ENCODE assay signal across 28 cellular contexts in the genomic region with DNA sequence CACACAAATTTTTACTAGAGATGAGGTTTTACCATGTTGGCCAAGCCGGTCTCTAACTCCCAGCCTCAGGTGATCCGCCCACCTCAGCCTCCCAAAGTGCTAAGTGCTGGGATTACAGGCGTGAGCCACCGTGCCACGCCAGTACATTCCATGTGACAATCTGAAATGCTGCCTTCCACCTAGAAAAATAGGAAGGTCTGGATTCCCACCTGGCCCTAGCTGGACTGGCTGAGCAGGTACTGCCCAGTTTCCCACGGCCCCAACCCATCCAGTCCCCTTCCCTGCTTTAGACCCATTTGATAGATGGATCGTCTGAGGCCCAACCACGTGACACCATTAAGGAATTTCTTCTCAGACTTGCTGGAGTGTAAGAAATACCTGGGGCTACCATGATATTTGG.
"Had no signal": no experiment of that assay in that cellular context is flagged by ENCODE, and none has a peak within 500 bp of the region (broad histone marks: within the 10 kb centered on the region; RNA-seq: fewer than 3 reads in every experiment).

No MANE protein-coding gene starts in this region.

- H3K36me3 ChIP-seq: adrenal gland, breast epithelium had no signal

- H3K4me1 ChIP-seq: body of pancreas, breast epithelium, SJCRH30 had no signal

- H3K27ac ChIP-seq: adrenal gland, body of pancreas, breast epithelium, SJCRH30, SK-N-MC had no signal

- H3K27me3 ChIP-seq: adrenal gland, body of pancreas, breast epithelium, SJCRH30 had no signal

- H3K9me3 ChIP-seq: adrenal gland, body of pancreas, breast epithelium, SJCRH30 had no signal

- H3K9me3 Mint-ChIP-seq: activated CD4-positive, alpha-beta memory T cell treated with anti-CD3 and anti-CD28 coated beads for 36 hours; activated naive CD4-positive, alpha-beta T cell treated with anti-CD3 and anti-CD28 coated beads for 36 hours; activated naive CD4-positive, alpha-beta T cell treated with anti-CD3 and anti-CD28 coated beads, Interleukin-2, amount 50 U/mL, for 72 hours; activated T-cell treated with anti-CD3 and anti-CD28 coated beads, Interleukin-2, amount 50 U/mL, for 4 hours; activated T-helper 1 cell treated with anti-CD3 and anti-CD28 coated beads, Interleukin-12 subunit alpha, Interleukin-12 subunit beta, Interleukin-2, Interleukin-4 antibody, amounts not matched to agents 30 ng/mL and 10 ng/mL and 1 ng/mL, durations not matched to agents 14 hours and 24 hours and 36 hours had no signal

- H3K27me3 Mint-ChIP-seq: activated CD4-positive, alpha-beta memory T cell treated with anti-CD3 and anti-CD28 coated beads for 36 hours had no signal

- ATAC-seq: activated CD4-positive, CD25-positive, alpha-beta regulatory T cell treated with anti-CD3 and anti-CD28 coated beads, Interleukin-2, amount 50 U/mL, for 24 hours; activated naive CD4-positive, alpha-beta T cell treated with anti-CD3 and anti-CD28 coated beads, Interleukin-2, amount 50 U/mL, for 72 hours; activated T-cell treated with anti-CD3 and anti-CD28 coated beads, Interleukin-2, amount 50 U/mL, for 4 hours; body of pancreas had no signal

- H3K4me3 Mint-ChIP-seq: activated CD4-positive, alpha-beta memory T cell treated with anti-CD3 and anti-CD28 coated beads for 36 hours; activated naive CD4-positive, alpha-beta T cell treated with anti-CD3 and anti-CD28 coated beads for 36 hours; activated T-cell treated with anti-CD3 and anti-CD28 coated beads, Interleukin-2, amount 50 U/mL, for 4 hours; activated T-helper 1 cell treated with anti-CD3 and anti-CD28 coated beads, Interleukin-12 subunit alpha, Interleukin-12 subunit beta, Interleukin-2, Interleukin-4 antibody, amounts not matched to agents 30 ng/mL and 10 ng/mL and 1 ng/mL, durations not matched to agents 14 hours and 24 hours and 36 hours had no signal

- DNase-seq: activated CD4-positive, alpha-beta memory T cell treated with anti-CD3 and anti-CD28 coated beads for 36 hours; activated CD4-positive, alpha-beta T cell treated with anti-CD3 and anti-CD28 coated beads for 4 hours; activated CD4-positive, alpha-beta T cell treated with anti-CD3 and anti-CD28 coated beads, Interleukin-2, amount 50 U/mL, for 1 hour; activated CD8-positive, alpha-beta memory T cell treated with anti-CD3 and anti-CD28 coated beads, Interleukin-2, amount 50 U/mL, for 4 hours; activated gamma-delta T cell treated with Interleukin-2 at 50 U/mL for 16 hours; activated naive CD4-positive, alpha-beta T cell treated with anti-CD3 and anti-CD28 coated beads for 36 hours; activated T-cell treated with anti-CD3 and anti-CD28 coated beads for 4 hours; activated T-cell treated with anti-CD3 and anti-CD28 coated beads, Interleukin-2, amount 50 U/mL, for 4 hours; adrenal gland; body of pancreas; NCI-H1105; NCI-H1436; NCI-H1694; NCI-H2029; NCI-H2107; NCI-H2171; NCI-H510A; NCI-H748 treated with DMSO at 0.1 percent for 48 hours; NK-92 treated with Interleukin-12 subunit alpha and Interleukin-12 subunit beta, amount 100 ng/mL, for 24 hours; OCI-M1; SHP77; SJCRH30; T1000 had no signal

- H3K27ac Mint-ChIP-seq: activated CD4-positive, alpha-beta memory T cell treated with anti-CD3 and anti-CD28 coated beads for 36 hours; activated naive CD4-positive, alpha-beta T cell treated with anti-CD3 and anti-CD28 coated beads for 36 hours; activated naive CD4-positive, alpha-beta T cell treated with anti-CD3 and anti-CD28 coated beads, Interleukin-2, amount 50 U/mL, for 72 hours; activated T-helper 1 cell treated with anti-CD3 and anti-CD28 coated beads, Interleukin-12 subunit alpha, Interleukin-12 subunit beta, Interleukin-2, Interleukin-4 antibody, amounts not matched to agents 30 ng/mL and 10 ng/mL and 1 ng/mL, durations not matched to agents 14 hours and 24 hours and 36 hours had no signal

- H3K4me3 ChIP-seq: adrenal gland, body of pancreas, breast epithelium, SJCRH30, SK-N-MC had no signal
